ENCODE assay signal across 22 cellular contexts in the genomic region with DNA sequence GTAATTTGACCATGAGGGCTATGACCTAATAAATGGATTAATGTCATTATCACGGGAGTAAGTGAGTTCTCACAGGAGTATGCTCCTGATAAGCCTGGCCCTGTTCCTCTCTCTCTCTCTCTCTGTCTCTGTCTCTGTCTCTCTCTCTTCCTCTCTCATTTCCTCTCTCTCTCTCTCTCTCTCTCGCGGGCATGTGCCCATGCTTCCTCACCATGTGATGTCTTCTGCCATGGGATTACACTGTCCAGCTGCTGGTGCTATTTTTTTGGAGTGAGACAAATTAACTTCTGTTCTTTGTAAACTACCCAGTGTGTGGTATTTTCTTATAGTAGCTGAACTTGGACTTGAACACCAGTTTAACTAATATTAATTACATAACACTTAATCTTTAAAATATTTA.
DNase-seq lines count a peak whose midpoint lies in the region; ATAC-seq lines count a peak whose summit lies in the region.
"Had no signal": no experiment of that assay in that cellular context is flagged by ENCODE, and none has a peak within 500 bp of the region (broad histone marks: within the 10 kb centered on the region; RNA-seq: fewer than 3 reads in every experiment).

No MANE protein-coding gene starts in this region.

- DNase-seq in NCI-H82 (lab: John Stamatoyannopoulos, UW) (peak; percentile 32), NCI-H82 treated with DMSO at 0.1 percent for 48 hours (lab: John Stamatoyannopoulos, UW; ENCODE audit: unreplicated experiment) (no peak), MV-4-11 (lab: John Stamatoyannopoulos, UW) (peak; percentile 3), foreskin melanocyte (peak; percentile 28), NCI-H2107 (lab: John Stamatoyannopoulos, UW) (no peak), NCI-H526 treated with DMSO at 0.1 percent for 48 hours (lab: John Stamatoyannopoulos, UW) (no peak)
- DNase-seq in natural killer cell treated with Interleukin-12 subunit alpha and Interleukin-12 subunit beta and Interleukin-15 and Interleukin-18, amount 100 ng/mL, for 72 hours (ENCODE audit: low spot score) = no peak
- DNase-seq: ACHN; AML-193; BE2C; CD4-positive, alpha-beta T cell; CD8-positive, alpha-beta memory T cell; DMS 273 treated with DMSO at 0.1 percent for 48 hours; DMS79; EL; GDM1; GM23248; H7; HCEC 1CT had no signal

- no peaks in the 10 kb centered on the region for H3K36me3 Mint-ChIP-seq in natural killer cell treated with Interleukin-12 subunit alpha and Interleukin-12 subunit beta and Interleukin-15 and Interleukin-18, amount 100 ng/mL, for 72 hours
- H3K36me3 Mint-ChIP-seq: CD14-positive monocyte; CD8-positive, alpha-beta memory T cell had no signal

- no peaks in the 10 kb centered on the region for H3K27me3 Mint-ChIP-seq in natural killer cell treated with Interleukin-12 subunit alpha and Interleukin-12 subunit beta and Interleukin-15 and Interleukin-18, amount 100 ng/mL, for 72 hours
- H3K27me3 Mint-ChIP-seq: CD4-positive, alpha-beta T cell; CD8-positive, alpha-beta memory T cell had no signal

- no peaks in the 10 kb centered on the region for H3K4me1 Mint-ChIP-seq in natural killer cell treated with Interleukin-12 subunit alpha and Interleukin-12 subunit beta and Interleukin-15 and Interleukin-18, amount 100 ng/mL, for 72 hours (ENCODE audit: low read depth in 2 of 2)
- H3K4me1 Mint-ChIP-seq: CD14-positive monocyte had no signal

- H3K9me3 Mint-ChIP-seq in natural killer cell treated with Interleukin-12 subunit alpha and Interleukin-12 subunit beta and Interleukin-15 and Interleukin-18, amount 100 ng/mL, for 72 hours = peaks cover 10% of the 10 kb centered on the region
- H3K9me3 Mint-ChIP-seq: CD4-positive, alpha-beta T cell; CD8-positive, alpha-beta memory T cell had no signal

- ATAC-seq in natural killer cell treated with Interleukin-12 subunit alpha and Interleukin-12 subunit beta and Interleukin-15 and Interleukin-18, amount 100 ng/mL, for 72 hours = no peak
- ATAC-seq: A549, GM12878 had no signal

- H3K27ac Mint-ChIP-seq in natural killer cell treated with Interleukin-12 subunit alpha and Interleukin-12 subunit beta and Interleukin-15 and Interleukin-18, amount 100 ng/mL, for 72 hours = no peak overlapping the region
- H3K27ac Mint-ChIP-seq: CD14-positive monocyte; CD4-positive, alpha-beta T cell had no signal

- no peak overlapping the region for H3K4me3 Mint-ChIP-seq in natural killer cell treated with Interleukin-12 subunit alpha and Interleukin-12 subunit beta and Interleukin-15 and Interleukin-18, amount 100 ng/mL, for 72 hours
- H3K4me3 Mint-ChIP-seq: CD14-positive monocyte; CD4-positive, alpha-beta T cell; CD8-positive, alpha-beta memory T cell had no signal

Comparison
In these comparisons a context has a peak if more than half of its experiments do, and no peak if none do; other contexts are left out.
1. DNase-seq: peak in NCI-H82 (single experiment), MV-4-11 (single experiment) and foreskin melanocyte (single experiment); none in NCI-H82 treated with DMSO at 0.1 percent for 48 hours (single experiment), NCI-H2107 (single experiment), NCI-H526 treated with DMSO at 0.1 percent for 48 hours (single experiment) and natural killer cell treated with Interleukin-12 subunit alpha and Interleukin-12 subunit beta and Interleukin-15 and Interleukin-18, amount 100 ng/mL, for 72 hours (single experiment).